In the genomic region with DNA sequence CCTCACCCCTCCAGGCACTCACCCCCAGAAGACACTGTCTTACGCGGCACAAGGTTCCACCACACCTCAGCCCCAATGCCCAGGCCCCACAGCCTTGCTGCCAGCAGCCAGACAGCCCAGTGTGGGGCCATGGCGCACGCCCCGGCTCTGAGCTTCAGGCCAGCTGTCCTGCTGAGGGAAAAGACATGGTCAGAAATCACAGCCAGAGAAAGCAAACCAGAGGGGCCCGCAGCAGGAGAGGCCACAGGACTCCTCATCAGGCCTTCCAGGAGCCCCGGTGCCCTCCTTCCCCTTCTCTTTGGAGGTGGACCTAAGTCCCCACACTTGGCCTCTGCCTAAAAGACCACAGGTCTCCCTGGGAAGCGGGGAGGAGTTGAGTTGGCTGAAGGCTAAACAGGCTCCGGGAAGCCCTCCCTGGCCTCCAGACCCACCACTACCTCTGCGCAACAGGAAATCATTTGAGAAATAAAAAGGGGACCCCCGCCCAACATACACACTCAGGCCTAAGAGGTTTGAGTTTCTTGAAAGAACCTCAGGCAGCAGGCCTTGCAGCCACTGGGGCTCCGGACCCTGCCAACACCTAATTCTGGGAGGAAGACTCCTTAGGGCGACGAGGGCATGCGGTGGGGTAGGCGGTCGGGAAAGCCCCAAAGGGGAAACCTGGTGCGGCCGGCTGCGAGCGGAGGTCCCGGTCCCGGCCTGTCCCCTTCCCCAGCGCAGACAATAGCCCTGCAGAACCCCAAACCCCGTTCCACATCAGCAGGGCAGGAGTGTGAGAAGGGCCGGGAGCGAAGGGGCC, we compare ENCODE assay signal across 8 cellular contexts. TPM values are rescaled to one million over a fixed set of nuclear protein-coding genes. Genes with fewer than 3 reads are reported as not detected.
DNase-seq lines count a peak whose midpoint lies in the region; ATAC-seq and TF ChIP-seq lines count a peak whose summit lies in the region.

No MANE protein-coding gene starts in this region.

- ATAC-seq in GM21447 (IDR thresholded peaks at IDR 0.05; ENCODE audit: unreplicated experiment): peak; percentile 24
- ATAC-seq in GM19452 (IDR thresholded peaks at IDR 0.05; ENCODE audit: unreplicated experiment): no peak

- peaks cover 11% of the 10 kb centered on the region for H3K27me3 Mint-ChIP-seq in T-helper 1 cell treated with Interleukin-12 subunit alpha and Interleukin-12 subunit beta and Interleukin-4 antibody, amounts not matched to agents 30 μg/mL and 1 μg/mL, for 36 hours (ENCODE audit: low read depth)

- POLR2A ChIA-PET in AG04449 (lab: Yijun Ruan, JAX): interaction anchor here (0.8 to 2.1 kb wide), 4 partner anchors 8 to 106 kb away, joined by 3 to 22 read pairs (median 4); partner anchors contain the start of genes ANKRD39 and CNNM3

- peaks cover 20% of the 10 kb centered on the region for H3K4me1 ChIP-seq in osteoblast (ENCODE audit: insufficient read depth, low read length)

- H2AFZ ChIP-seq in osteoblast (ENCODE audit: low read length): peak overlapping the region; percentile 70

- no peaks in the 10 kb centered on the region for H3K9me3 Mint-ChIP-seq in T-helper 1 cell treated with Interleukin-12 subunit alpha and Interleukin-12 subunit beta and Interleukin-4 antibody, amounts not matched to agents 30 μg/mL and 1 μg/mL, for 36 hours

- TF ChIP-seq CTCF in AG04449 (IDR thresholded peaks at IDR 0.05; ENCODE audit: insufficient read depth, low read length, missing control alignments): no peak
- no peak for TF ChIP-seq CTCF in epithelial cell of esophagus (IDR thresholded peaks at IDR 0.05; ENCODE audit: insufficient read depth, low read depth, low read length, missing control alignments)
- no peak for TF ChIP-seq CTCF in osteoblast (IDR thresholded peaks at IDR 0.05; ENCODE audit: extremely low read depth, low read depth, low read length)

- no peaks in the 10 kb centered on the region for H3K9me3 ChIP-seq in osteoblast (ENCODE audit: low read depth, low read length)

- H3K4me3 Mint-ChIP-seq in T-helper 1 cell treated with Interleukin-12 subunit alpha and Interleukin-12 subunit beta and Interleukin-4 antibody, amounts not matched to agents 30 μg/mL and 1 μg/mL, for 36 hours: peak overlapping the region; percentile 80

- DNase-seq in AG04449 (ENCODE audit: low read depth, low spot score) (no peak), epithelial cell of esophagus (ENCODE audit: low read depth) (no peak), osteoblast (ENCODE audit: insufficient read length, low spot score, missing footprints) (peak; percentile 94), NCI-H2107 (lab: John Stamatoyannopoulos, UW) (no peak), NCI-H1417 treated with DMSO at 0.1 percent for 48 hours (lab: John Stamatoyannopoulos, UW) (no peak)

- peaks cover 22% of the 10 kb centered on the region for H3K4me1 Mint-ChIP-seq in T-helper 1 cell treated with Interleukin-12 subunit alpha and Interleukin-12 subunit beta and Interleukin-4 antibody, amounts not matched to agents 30 μg/mL and 1 μg/mL, for 36 hours (ENCODE audit: low read depth)

- H3K4me3 ChIP-seq in AG04449 (ENCODE audit: low read depth, low read length): peak overlapping the region; percentile 87
- peak overlapping the region; percentile 76 for H3K4me3 ChIP-seq in epithelial cell of esophagus (ENCODE audit: low read length)
- peak overlapping the region; percentile 88 for H3K4me3 ChIP-seq in osteoblast (ENCODE audit: insufficient read depth, low read length)

- peak overlapping the region; percentile 93 for H3K4me2 ChIP-seq in osteoblast (ENCODE audit: insufficient read depth, low read length)

- peaks cover 46% of the 10 kb centered on the region for H4K20me1 ChIP-seq in osteoblast (ENCODE audit: insufficient read depth, low read length)

- H3K27ac ChIP-seq in osteoblast (ENCODE audit: low read depth, low read length): peak overlapping the region; percentile 73

- CTCF ChIA-PET in AG04449 (lab: Yijun Ruan, JAX): interaction anchor here (0.7 to 4.3 kb wide), 22 partner anchors 10 to 244 kb away, joined by 3 to 50 read pairs (median 4); partner anchors contain the start of genes ANKRD36, ANKRD39, CNNM3 and CNNM4

- H3K27me3 ChIP-seq in osteoblast (ENCODE audit: insufficient read depth, low read length): no peaks in the 10 kb centered on the region

- H3K36me3 ChIP-seq in osteoblast (ENCODE audit: insufficient read depth, low read length): peaks cover 38% of the 10 kb centered on the region

- peak overlapping the region; percentile 78 for H3K27ac Mint-ChIP-seq in T-helper 1 cell treated with Interleukin-12 subunit alpha and Interleukin-12 subunit beta and Interleukin-4 antibody, amounts not matched to agents 30 μg/mL and 1 μg/mL, for 36 hours

- peaks cover 12% of the 10 kb centered on the region for H3K36me3 Mint-ChIP-seq in T-helper 1 cell treated with Interleukin-12 subunit alpha and Interleukin-12 subunit beta and Interleukin-4 antibody, amounts not matched to agents 30 μg/mL and 1 μg/mL, for 36 hours (ENCODE audit: low read depth)

- peaks cover 39% of the 10 kb centered on the region for H3K79me2 ChIP-seq in osteoblast (ENCODE audit: insufficient read depth, low read length)

RNA-seq across cellular contexts. Expression of gene SEMA4C, which starts 1.9 kb away (rescaled TPM):
- 28.0 and 29.7 TPM in 2 replicates for total RNA-seq in osteoblast

RNA-seq across cellular contexts. Expression of gene ANKRD39, which starts 10.1 kb away (rescaled TPM):
- total RNA-seq in osteoblast: 5.1 and 5.9 TPM in 2 replicates

RNA-seq across cellular contexts. Expression of gene ANKRD23, which starts 24.1 kb away (rescaled TPM):
- 1.8 and 2.1 TPM in 2 replicates for total RNA-seq in osteoblast

RNA-seq across cellular contexts. Expression of gene CNNM3, which starts 51.9 kb away (rescaled TPM):
- 8.7 and 8.8 TPM in 2 replicates for total RNA-seq in osteoblast
